ENCODE assay signal across 2 cellular contexts in genomic region chr17:79801156-79802038, GRCh38.
TF ChIP-seq lines count a peak whose summit lies in the region.

No MANE protein-coding gene starts in this region.

TF ChIP-seq in HEK293, 187 proteins besides CTCF, POLR2A, EP300 and RAD21 (continued from another document and continues in another):
- TF ChIP-seq ZNF488 (tag by site-specific recombination; IDR thresholded peaks at IDR 0.05) (no peak), KLF8 (tag by site-specific recombination; IDR thresholded peaks at IDR 0.05) (peak; percentile 76; the same call in 1 of the 2 replicates), ZBTB7A (tag by site-specific recombination; IDR thresholded peaks at IDR 0.05; ENCODE audit: low read depth) (no peak), SCRT2 (tag by site-specific recombination; IDR thresholded peaks at IDR 0.05) (no peak), ZNF501 (tag by site-specific recombination; IDR thresholded peaks at IDR 0.05) (no peak), ZBTB17 (tag by site-specific recombination; IDR thresholded peaks at IDR 0.05) (0 out of 2 replicates have a peak, but pooled peaks have one; percentile 9), ZFP41 (tag by site-specific recombination; IDR thresholded peaks at IDR 0.05; ENCODE audit: borderline replicate concordance) (no peak), TSHZ1 (tag by site-specific recombination; IDR thresholded peaks at IDR 0.05; ENCODE audit: borderline replicate concordance) (no peak), ZNF707 (tag by site-specific recombination; IDR thresholded peaks at IDR 0.05) (no peak), KLF10 (tag by site-specific recombination; IDR thresholded peaks at IDR 0.05) (no peak; the same call in 1 of the 2 replicates), PRDM10 (tag by site-specific recombination; IDR thresholded peaks at IDR 0.05) (no peak; the same call in 1 of the 2 replicates), RBAK (tag by site-specific recombination; IDR thresholded peaks at IDR 0.05) (no peak), MEIS1 (CRISPR knock-in tag; IDR thresholded peaks at IDR 0.05; ENCODE audit: borderline replicate concordance) (no peak), ZNF777 (tag by site-specific recombination; IDR thresholded peaks at IDR 0.05; ENCODE audit: borderline replicate concordance) (no peak), ZNF580 (tag by site-specific recombination; IDR thresholded peaks at IDR 0.05) (no peak), ZNF398 (tag by site-specific recombination; IDR thresholded peaks at IDR 0.05) (no peak; the same call in 1 of the 2 replicates), ZNF423 (tag by site-specific recombination; IDR thresholded peaks at IDR 0.05) (peak; percentile 96)

TF ChIP-seq in HepG2, 621 proteins besides CTCF, POLR2A, EP300 and RAD21 (continued from another document and continues in another):
- TF ChIP-seq ZBTB40 (IDR thresholded peaks at IDR 0.05), result no peak
- peak; percentile 54; the same call in 1 of the 2 replicates for TF ChIP-seq ZBTB40 (CRISPR knock-in tag; IDR thresholded peaks at IDR 0.05)
- TF ChIP-seq EED (CRISPR knock-in tag; IDR thresholded peaks at IDR 0.05), result peak; percentile 88
- peak; percentile 59; the same call in 1 of the 2 replicates for TF ChIP-seq KLF6 (CRISPR knock-in tag; IDR thresholded peaks at IDR 0.05)
- TF ChIP-seq ZNF501 (CRISPR knock-in tag; IDR thresholded peaks at IDR 0.05), result peak; percentile 76
- TF ChIP-seq FOSL1 (CRISPR knock-in tag; IDR thresholded peaks at IDR 0.05; ENCODE audit: borderline replicate concordance), result 0 out of 2 replicates have a peak, but pooled peaks have one; percentile 11
- TF ChIP-seq SP1 (IDR thresholded peaks at IDR 0.05), result no peak
- TF ChIP-seq SP1 (CRISPR knock-in tag; IDR thresholded peaks at IDR 0.05), result no peak
- TF ChIP-seq IRF9 (CRISPR knock-in tag; IDR thresholded peaks at IDR 0.05; ENCODE audit: borderline replicate concordance), result peak; percentile 45; the same call in 1 of the 2 replicates
- TF ChIP-seq ATAD3A (CRISPR knock-in tag; IDR thresholded peaks at IDR 0.05), result no peak
- TF ChIP-seq ZNF124 (CRISPR knock-in tag; IDR thresholded peaks at IDR 0.05), result no peak
- TF ChIP-seq CBX2 (IDR thresholded peaks at IDR 0.05; ENCODE audit: low read depth, low read length), result no peak; the same call in none of the 2 replicates
- TF ChIP-seq CBX2 (CRISPR knock-in tag; IDR thresholded peaks at IDR 0.05; ENCODE audit: low read depth), result 0 out of 2 replicates have a peak, but pooled peaks have one; percentile 16
- 0 out of 2 replicates have a peak, but pooled peaks have one; percentile 62 for TF ChIP-seq NFATC3 (CRISPR knock-in tag; IDR thresholded peaks at IDR 0.05)
- TF ChIP-seq FOXK2 (IDR thresholded peaks at IDR 0.05), result no peak
- TF ChIP-seq GPN1 (CRISPR knock-in tag; IDR thresholded peaks at IDR 0.05; ENCODE audit: borderline replicate concordance), result no peak
- no peak for TF ChIP-seq ZKSCAN1 (IDR thresholded peaks at IDR 0.05; ENCODE audit: low read length)
- TF ChIP-seq GABPB1 (CRISPR knock-in tag; IDR thresholded peaks at IDR 0.05), result peak; percentile 73; the same call in 1 of the 2 replicates
- TF ChIP-seq DNMT3B (CRISPR knock-in tag; conservative IDR thresholded peaks at IDR 0.05), result no peak
- TF ChIP-seq CAMTA2 (CRISPR knock-in tag; IDR thresholded peaks at IDR 0.05; ENCODE audit: borderline replicate concordance), result 0 out of 2 replicates have a peak, but pooled peaks have one; percentile 55
- no peak for TF ChIP-seq ATF7 (IDR thresholded peaks at IDR 0.05)
- TF ChIP-seq ATF7 (CRISPR knock-in tag; IDR thresholded peaks at IDR 0.05), result no peak
- 0 out of 2 replicates have a peak, but pooled peaks have one; percentile 8 for TF ChIP-seq HNF4A (CRISPR knock-in tag; IDR thresholded peaks at IDR 0.05)
- no peak for TF ChIP-seq MEF2D (CRISPR knock-in tag; IDR thresholded peaks at IDR 0.05)
- peak; percentile 53; the same call in 1 of the 2 replicates for TF ChIP-seq KDM2A (CRISPR knock-in tag; IDR thresholded peaks at IDR 0.05; ENCODE audit: borderline replicate concordance, low read depth)
- TF ChIP-seq MATR3 (CRISPR knock-in tag; IDR thresholded peaks at IDR 0.05), result no peak
- 0 out of 2 replicates have a peak, but pooled peaks have one; percentile 8 for TF ChIP-seq GATAD2A (CRISPR knock-in tag; IDR thresholded peaks at IDR 0.05)
- TF ChIP-seq NRL (CRISPR knock-in tag; IDR thresholded peaks at IDR 0.05; ENCODE audit: borderline replicate concordance), result peak; percentile 80; the same call in 1 of the 2 replicates
- no peak for TF ChIP-seq MNT (IDR thresholded peaks at IDR 0.05)
- no peak for TF ChIP-seq PRDM4 (CRISPR knock-in tag; IDR thresholded peaks at IDR 0.05; ENCODE audit: borderline replicate concordance)
- TF ChIP-seq ZNF839 (CRISPR knock-in tag; IDR thresholded peaks at IDR 0.05; ENCODE audit: borderline replicate concordance), result no peak
- 0 out of 2 replicates have a peak, but pooled peaks have one; percentile 27 for TF ChIP-seq DMAP1 (CRISPR knock-in tag; IDR thresholded peaks at IDR 0.05)
- peak; percentile 67 for TF ChIP-seq HDAC1 (CRISPR knock-in tag; IDR thresholded peaks at IDR 0.05)
- TF ChIP-seq ZNF20 (CRISPR knock-in tag; IDR thresholded peaks at IDR 0.05), result 0 out of 2 replicates have a peak, but pooled peaks have one; percentile 51
- TF ChIP-seq NFIC (IDR thresholded peaks at IDR 0.05; ENCODE audit: low read length), result no peak
- no peak for TF ChIP-seq FOXJ3 (CRISPR knock-in tag; IDR thresholded peaks at IDR 0.05; ENCODE audit: borderline replicate concordance)
- no peak; the same call in 1 of the 2 replicates for TF ChIP-seq ZBTB21 (CRISPR knock-in tag; IDR thresholded peaks at IDR 0.05)
- 0 out of 2 replicates have a peak, but pooled peaks have one; percentile 63 for TF ChIP-seq SNAI1 (CRISPR knock-in tag; IDR thresholded peaks at IDR 0.05; ENCODE audit: borderline replicate concordance)
- no peak; the same call in 1 of the 2 replicates for TF ChIP-seq HIVEP1 (CRISPR knock-in tag; IDR thresholded peaks at IDR 0.05)
- TF ChIP-seq ZNF383 (CRISPR knock-in tag; IDR thresholded peaks at IDR 0.05; ENCODE audit: borderline replicate concordance), result no peak
- 0 out of 2 replicates have a peak, but pooled peaks have one; percentile 46 for TF ChIP-seq MXD3 (CRISPR knock-in tag; IDR thresholded peaks at IDR 0.05)
- TF ChIP-seq ZNF557 (CRISPR knock-in tag; IDR thresholded peaks at IDR 0.05), result no peak
- TF ChIP-seq PAX8 (CRISPR knock-in tag; IDR thresholded peaks at IDR 0.05; ENCODE audit: borderline replicate concordance), result no peak
- TF ChIP-seq TEF (CRISPR knock-in tag; IDR thresholded peaks at IDR 0.05), result no peak
- TF ChIP-seq MED13 (CRISPR knock-in tag; IDR thresholded peaks at IDR 0.05), result 0 out of 2 replicates have a peak, but pooled peaks have one; percentile 39
- no peak for TF ChIP-seq ATRX (CRISPR knock-in tag; IDR thresholded peaks at IDR 0.05; ENCODE audit: borderline replicate concordance)
- TF ChIP-seq SOX6 (IDR thresholded peaks at IDR 0.05), result no peak
- no peak; the same call in 1 of the 2 replicates for TF ChIP-seq SOX6 (CRISPR knock-in tag; IDR thresholded peaks at IDR 0.05)
- peak; percentile 25; the same call in 1 of the 2 replicates for TF ChIP-seq POGZ (CRISPR knock-in tag; IDR thresholded peaks at IDR 0.05)
- TF ChIP-seq KLF12 (CRISPR knock-in tag; IDR thresholded peaks at IDR 0.05; ENCODE audit: borderline replicate concordance), result 0 out of 2 replicates have a peak, but pooled peaks have one; percentile 66
